17 cellular contexts compared by ENCODE assay signal in genomic region chr6:31020631-31021255, GRCh38. TPM values are rescaled to one million over a fixed set of nuclear protein-coding genes. Genes with fewer than 3 reads are reported as not detected.
"Had no signal": no experiment of that assay in that cellular context is flagged by ENCODE, and none has a peak within 500 bp of the region (broad histone marks: within the 10 kb centered on the region; RNA-seq: fewer than 3 reads in every experiment).

No MANE protein-coding gene starts in this region.

RNA-seq across cellular contexts. Expression of gene MUC22, which starts 10.5 kb away (rescaled TPM):
- total RNA-seq: dorsolateral prefrontal cortex; glomerular endothelial cell; left colon; lower lobe of right lung; mesothelial cell of epicardium; mucosa of descending colon; natural killer cell treated with Interleukin-12 subunit alpha and Interleukin-12 subunit beta and Interleukin-15 and Interleukin-18, amount 100 ng/mL, for 72 hours; neural crest cell; osteoblast; right atrium auricular region; sciatic nerve; smooth muscle cell; thyroid gland; ureter had no signal
- polyA plus RNA-seq: immature natural killer cell, smooth muscle cell had no signal

RNA-seq across cellular contexts. Expression of gene MUC21, which starts 37.2 kb away (rescaled TPM):
- total RNA-seq: gastrocnemius medialis; glomerular endothelial cell; left colon; left ventricle myocardium superior; mesothelial cell of epicardium; natural killer cell treated with Interleukin-12 subunit alpha and Interleukin-12 subunit beta and Interleukin-15 and Interleukin-18, amount 100 ng/mL, for 72 hours; neural crest cell; osteoblast; right atrium auricular region; smooth muscle cell; thyroid gland; ureter had no signal
- polyA plus RNA-seq: immature natural killer cell, smooth muscle cell had no signal
